In the genomic region with DNA sequence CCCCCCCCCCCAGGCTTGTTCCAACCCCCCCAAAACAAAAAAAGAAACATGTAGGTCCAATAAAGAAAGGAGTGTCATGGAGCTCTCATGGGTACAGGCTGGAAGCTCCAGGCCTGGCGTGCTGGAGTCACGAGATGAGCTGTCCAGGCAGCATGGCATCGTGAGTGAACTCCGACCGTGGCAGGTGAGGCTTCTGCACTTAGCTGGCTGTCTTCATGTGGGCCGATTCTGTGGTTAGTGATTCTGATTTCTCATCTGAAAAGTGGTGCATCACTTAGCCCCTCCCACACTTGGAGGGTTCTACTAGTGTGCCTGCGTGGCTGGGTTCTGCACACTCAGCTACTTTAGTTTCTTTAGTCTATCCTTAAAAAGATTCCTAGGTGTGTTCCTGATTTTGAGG, we compare ENCODE assay signal across 10 cellular contexts.
DNase-seq lines count a peak whose midpoint lies in the region; ATAC-seq and TF ChIP-seq lines count a peak whose summit lies in the region.
"Had no signal": no experiment of that assay in that cellular context is flagged by ENCODE, and none has a peak within 500 bp of the region (broad histone marks: within the 10 kb centered on the region; RNA-seq: fewer than 3 reads in every experiment).

No MANE protein-coding gene starts in this region.

- CTCF ChIA-PET in CD8-positive, alpha-beta memory T cell (lab: Charles Lee), result interaction anchor here (1.3 to 3.3 kb wide), 5 partner anchors 9 to 141 kb away, joined by 3 to 26 read pairs (median 5); no protein-coding TSS in a partner anchor
- CTCF ChIA-PET in activated CD4-positive, alpha-beta T cell treated with anti-CD3 and anti-CD28 coated beads, Interleukin-2, amount 10 ng/mL, durations not matched to agents 7 days and 5 days (lab: Charles Lee), result interaction anchor here (0.7 to 1.6 kb wide), 5 partner anchors 9 to 284 kb away, joined by 3 to 7 read pairs (median 3); no protein-coding TSS in a partner anchor

- peak overlapping the region in 7 of 8 donors; percentile 28 to 87 (median 71) for H3K27ac Mint-ChIP-seq in CD8-positive, alpha-beta memory T cell
- H3K27ac Mint-ChIP-seq in activated CD4-positive, alpha-beta T cell treated with anti-CD3 and anti-CD28 coated beads, Interleukin-2, amount 10 ng/mL, durations not matched to agents 7 days and 5 days, result no peak overlapping the region

- no peak overlapping the region for H3K4me3 ChIP-seq in CD8-positive, alpha-beta memory T cell (ENCODE audit: low read length)
- no peak overlapping the region for H3K4me3 ChIP-seq in BE2C (ENCODE audit: low read depth, low read length)

- H3K9me3 ChIP-seq in CD8-positive, alpha-beta memory T cell (ENCODE audit: low read length), result no peaks in the 10 kb centered on the region
- H3K9me3 ChIP-seq in BE2C, result no peaks in the 10 kb centered on the region

- TF ChIP-seq CTCF in BE2C (IDR thresholded peaks at IDR 0.05; ENCODE audit: low read depth, low read length), result no peak

- no peaks in the 10 kb centered on the region for H3K27me3 Mint-ChIP-seq in CD8-positive, alpha-beta memory T cell
- H3K27me3 Mint-ChIP-seq in activated CD4-positive, alpha-beta T cell treated with anti-CD3 and anti-CD28 coated beads, Interleukin-2, amount 10 ng/mL, durations not matched to agents 7 days and 5 days, result no peaks in the 10 kb centered on the region

- H3K4me3 Mint-ChIP-seq in CD8-positive, alpha-beta memory T cell, result peak overlapping the region; percentile 36 to 79 (median 61)
- no peak overlapping the region for H3K4me3 Mint-ChIP-seq in activated CD4-positive, alpha-beta T cell treated with anti-CD3 and anti-CD28 coated beads, Interleukin-2, amount 10 ng/mL, durations not matched to agents 7 days and 5 days

- peak; percentile 57 for ATAC-seq in HG02623 (IDR thresholded peaks at IDR 0.05; ENCODE audit: unreplicated experiment)

- peaks cover 3 to 20% (median 6%) of the 10 kb centered on the region in 3 donors for H3K36me3 Mint-ChIP-seq in CD8-positive, alpha-beta memory T cell
- peaks cover 30% of the 10 kb centered on the region for H3K36me3 Mint-ChIP-seq in activated CD4-positive, alpha-beta T cell treated with anti-CD3 and anti-CD28 coated beads, Interleukin-2, amount 10 ng/mL, durations not matched to agents 7 days and 5 days (ENCODE audit: low read depth)

- peaks cover 81 to 94% (median 87%) of the 10 kb centered on the region in 3 donors for H3K4me1 Mint-ChIP-seq in CD8-positive, alpha-beta memory T cell
- H3K4me1 Mint-ChIP-seq in activated CD4-positive, alpha-beta T cell treated with anti-CD3 and anti-CD28 coated beads, Interleukin-2, amount 10 ng/mL, durations not matched to agents 7 days and 5 days, result peaks cover 57% of the 10 kb centered on the region

- no peaks in the 10 kb centered on the region for H3K9me3 Mint-ChIP-seq in CD8-positive, alpha-beta memory T cell
- peaks cover 7% of the 10 kb centered on the region for H3K9me3 Mint-ChIP-seq in activated CD4-positive, alpha-beta T cell treated with anti-CD3 and anti-CD28 coated beads, Interleukin-2, amount 10 ng/mL, durations not matched to agents 7 days and 5 days

- H3K4me1 ChIP-seq in CD8-positive, alpha-beta memory T cell (ENCODE audit: insufficient read depth, low read length), result peaks cover 52% of the 10 kb centered on the region
- peaks cover 4% of the 10 kb centered on the region; the same call in 1 of the 2 replicates for H3K4me1 ChIP-seq in BE2C

- peak; percentile 6 to 55 (median 17) for DNase-seq in CD8-positive, alpha-beta memory T cell
- DNase-seq in activated CD4-positive, alpha-beta T cell treated with anti-CD3 and anti-CD28 coated beads, Interleukin-2, amount 10 ng/mL, durations not matched to agents 7 days and 5 days, result peak; percentile 58
- DNase-seq in kidney tubule cell (ENCODE audit: low spot score), result peak; percentile 61
- DNase-seq in OCI-M2 (lab: John Stamatoyannopoulos, UW; ENCODE audit: unreplicated experiment), result no peak
- DNase-seq in epidermal melanocyte (ENCODE audit: insufficient read length, low spot score), result no peak
- no peak for DNase-seq in mesenteric fat pad (ENCODE audit: low spot score)
- DNase-seq in BE2C, result no peak
- DNase-seq: C1 segment of cervical spinal cord, occipital lobe had no signal

- H3K27me3 ChIP-seq in CD8-positive, alpha-beta memory T cell (ENCODE audit: insufficient read depth, low read length, poor library complexity, severe bottlenecking), result no peaks in the 10 kb centered on the region
- H3K27me3 ChIP-seq in BE2C, result no peaks in the 10 kb centered on the region

- H3K36me3 ChIP-seq in CD8-positive, alpha-beta memory T cell (ENCODE audit: insufficient read depth, low read length), result peaks cover 5% of the 10 kb centered on the region
- H3K36me3 ChIP-seq in BE2C, result no peaks in the 10 kb centered on the region

- POLR2A ChIA-PET in CD8-positive, alpha-beta memory T cell (lab: Charles Lee), result interaction anchor here (0.6 to 1.3 kb wide), 4 partner anchors 31 to 81 kb away, joined by 3 to 8 read pairs (median 4); no protein-coding TSS in a partner anchor
- POLR2A ChIA-PET in activated CD4-positive, alpha-beta T cell treated with anti-CD3 and anti-CD28 coated beads, Interleukin-2, amount 10 ng/mL, durations not matched to agents 7 days and 5 days (lab: Charles Lee), result no interaction called here

- no peak overlapping the region for H3K27ac ChIP-seq in CD8-positive, alpha-beta memory T cell (ENCODE audit: low read depth, low read length)

Comparison
In these comparisons a context has a peak if more than half of its experiments do, and no peak if none do; other contexts are left out.
1. DNase-seq: peak in CD8-positive, alpha-beta memory T cell (5 of 5), activated CD4-positive, alpha-beta T cell treated with anti-CD3 and anti-CD28 coated beads, Interleukin-2, amount 10 ng/mL, durations not matched to agents 7 days and 5 days (single experiment) and kidney tubule cell (single experiment); none in OCI-M2 (single experiment), epidermal melanocyte (single experiment), mesenteric fat pad (single experiment) and BE2C (single experiment).